ENCODE assay signal across 18 cellular contexts in genomic region chrX:5965406-5965805, GRCh38.
DNase-seq lines count a peak whose midpoint lies in the region; ATAC-seq and TF ChIP-seq lines count a peak whose summit lies in the region.
"Had no signal": no experiment of that assay in that cellular context is flagged by ENCODE, and none has a peak within 500 bp of the region (broad histone marks: within the 10 kb centered on the region; RNA-seq: fewer than 3 reads in every experiment).

No MANE protein-coding gene starts in this region.

- no peak overlapping the region for H2AFZ ChIP-seq in GM23338
- no peak overlapping the region for H2AFZ ChIP-seq in osteoblast (ENCODE audit: low read length)

- no peaks in the 10 kb centered on the region for H3K27me3 Mint-ChIP-seq in GM23338 (ENCODE audit: insufficient read depth, low read depth, poor library complexity)
- H3K27me3 Mint-ChIP-seq: B cell had no signal

- DNase-seq in GM23338 (ENCODE audit: low spot score) (peak; percentile 10), astrocyte of the hippocampus (ENCODE audit: low read depth, low spot score) (peak; percentile 20), iPS-NIHi7 (ENCODE audit: extremely low spot score) (peak; percentile 22), osteoblast (ENCODE audit: insufficient read length, low spot score, missing footprints) (peak; percentile 5), GM13977 (ENCODE audit: low spot score) (no peak), stomach (no peak)
- DNase-seq in activated naive CD4-positive, alpha-beta T cell treated with anti-CD3 and anti-CD28 coated beads, Interleukin-2, amount 50 U/mL, for 72 hours (ENCODE audit: low spot score in 2 of 2) = no peak
- DNase-seq: Calu3; CD8-positive, alpha-beta T cell; DMS 273 treated with DMSO at 0.1 percent for 48 hours; DMS53; DND-41; EL; HCEC 1CT had no signal

- no peaks in the 10 kb centered on the region; the same call in 1 of the 2 replicates for H3K4me1 ChIP-seq in GM23338 (ENCODE audit: insufficient read depth)
- H3K4me1 ChIP-seq in osteoblast (ENCODE audit: insufficient read depth, low read length) = no peaks in the 10 kb centered on the region
- H3K4me1 ChIP-seq in stomach = no peaks in the 10 kb centered on the region
- H3K4me1 ChIP-seq: BLaER1 treated with 17β-estradiol and CSF1 and Interleukin-3, amounts not matched to agents 10 nM and 100 nM had no signal

- H3K79me2 ChIP-seq in GM23338 (replicated peaks; ENCODE audit: insufficient read depth) (peaks cover 22% of the 10 kb centered on the region), osteoblast (ENCODE audit: insufficient read depth, low read length) (no peaks in the 10 kb centered on the region)

- no peaks in the 10 kb centered on the region; the same call in 2 of the 3 replicates for H3K9me3 Mint-ChIP-seq in GM23338
- H3K9me3 Mint-ChIP-seq in activated naive CD4-positive, alpha-beta T cell treated with anti-CD3 and anti-CD28 coated beads, Interleukin-2, amount 50 U/mL, for 72 hours = no peaks in the 10 kb centered on the region
- H3K9me3 Mint-ChIP-seq: CD8-positive, alpha-beta T cell had no signal

- H3K36me3 Mint-ChIP-seq in GM23338 (ENCODE audit: low read depth) = no peaks in the 10 kb centered on the region
- H3K36me3 Mint-ChIP-seq in activated naive CD4-positive, alpha-beta T cell treated with anti-CD3 and anti-CD28 coated beads, Interleukin-2, amount 50 U/mL, for 72 hours = no peaks in the 10 kb centered on the region
- H3K36me3 Mint-ChIP-seq: CD8-positive, alpha-beta T cell had no signal

- peaks cover 6% of the 10 kb centered on the region; the same call in 1 of the 3 replicates for H3K4me1 Mint-ChIP-seq in GM23338
- H3K4me1 Mint-ChIP-seq: B cell had no signal

- intact Hi-C loops in stomach (cut with DNase I; ENCODE audit: low total_unique reads) = no loop called here

- no peak overlapping the region for H3K4me2 ChIP-seq in GM23338
- no peak overlapping the region for H3K4me2 ChIP-seq in osteoblast (ENCODE audit: insufficient read depth, low read length)
- H3K4me2 ChIP-seq: BLaER1 treated with 17β-estradiol and CSF1 and Interleukin-3, amounts not matched to agents 10 nM and 100 nM had no signal

- ATAC-seq in GM23338 = no peak
- no peak for ATAC-seq in activated naive CD4-positive, alpha-beta T cell treated with anti-CD3 and anti-CD28 coated beads, Interleukin-2, amount 50 U/mL, for 72 hours
- ATAC-seq: CD8-positive, alpha-beta T cell; K562 had no signal

- no peaks in the 10 kb centered on the region for H3K9me2 ChIP-seq in GM23338 (ENCODE audit: insufficient read depth)

- no peak for TF ChIP-seq CTCF in GM23338 (conservative IDR thresholded peaks at IDR 0.05; ENCODE audit: low read depth in 2 of 2)
- TF ChIP-seq CTCF in osteoblast (IDR thresholded peaks at IDR 0.05; ENCODE audit: extremely low read depth, low read depth, low read length) = no peak
- no peak for TF ChIP-seq CTCF in GM13977 (IDR thresholded peaks at IDR 0.05; ENCODE audit: extremely low read depth, insufficient read depth, missing control alignments)
- TF ChIP-seq CTCF in stomach (IDR thresholded peaks at IDR 0.05) = no peak

- no peak for TF ChIP-seq POLR2A in stomach (IDR thresholded peaks at IDR 0.05)

- 86 to 96% (median 93%) methylated on average over 3 of the region's 3 CpGs for WGBS in stomach, 5 donors

- TF ChIP-seq EP300 in stomach (IDR thresholded peaks at IDR 0.05) = no peak

- no peak overlapping the region for H3K27ac Mint-ChIP-seq in GM23338
- H3K27ac Mint-ChIP-seq in activated naive CD4-positive, alpha-beta T cell treated with anti-CD3 and anti-CD28 coated beads, Interleukin-2, amount 50 U/mL, for 72 hours = no peak overlapping the region
- H3K27ac Mint-ChIP-seq: B cell; CD8-positive, alpha-beta T cell had no signal

- in situ Hi-C loops in GM13977 (cut with MboI; ENCODE audit: low pct_unique_long_range_greater_than_20kb, low sequenced_read_pairs, unreplicated experiment) = no loop called here

- no peak overlapping the region for H3K4me3 Mint-ChIP-seq in GM23338
- H3K4me3 Mint-ChIP-seq: B cell; CD8-positive, alpha-beta T cell had no signal

- H4K20me1 ChIP-seq in GM23338 (replicated peaks; ENCODE audit: insufficient read depth) (no peaks in the 10 kb centered on the region), osteoblast (ENCODE audit: insufficient read depth, low read length) (no peaks in the 10 kb centered on the region)
- H4K20me1 ChIP-seq: BLaER1 treated with 17β-estradiol and CSF1 and Interleukin-3, amounts not matched to agents 10 nM and 100 nM had no signal

- H3K9me3 ChIP-seq in osteoblast (ENCODE audit: low read depth, low read length) (no peaks in the 10 kb centered on the region), stomach (no peaks in the 10 kb centered on the region)
- H3K9me3 ChIP-seq: BLaER1 treated with 17β-estradiol and CSF1 and Interleukin-3, amounts not matched to agents 10 nM and 100 nM had no signal

- H3K27ac ChIP-seq in GM23338 (ENCODE audit: low read depth) (no peak overlapping the region), osteoblast (ENCODE audit: low read depth, low read length) (no peak overlapping the region), stomach (no peak overlapping the region)
- H3K27ac ChIP-seq: BLaER1 treated with 17β-estradiol and CSF1 and Interleukin-3, amounts not matched to agents 10 nM and 100 nM; HL-60 had no signal

- no peaks in the 10 kb centered on the region for H3K36me3 ChIP-seq in GM23338 (ENCODE audit: insufficient read depth)
- no peaks in the 10 kb centered on the region for H3K36me3 ChIP-seq in osteoblast (ENCODE audit: insufficient read depth, low read length)
- no peaks in the 10 kb centered on the region for H3K36me3 ChIP-seq in stomach
- H3K36me3 ChIP-seq: BLaER1 treated with 17β-estradiol and CSF1 and Interleukin-3, amounts not matched to agents 10 nM and 100 nM had no signal

- no peaks in the 10 kb centered on the region for H3K27me3 ChIP-seq in GM23338 (ENCODE audit: insufficient read depth)
- no peaks in the 10 kb centered on the region for H3K27me3 ChIP-seq in osteoblast (ENCODE audit: insufficient read depth, low read length)
- H3K27me3 ChIP-seq in stomach = no peaks in the 10 kb centered on the region
- H3K27me3 ChIP-seq: BLaER1 treated with 17β-estradiol and CSF1 and Interleukin-3, amounts not matched to agents 10 nM and 100 nM had no signal

- no peaks in the 10 kb centered on the region for H3F3A ChIP-seq in GM23338 (replicated peaks; ENCODE audit: low read depth)

- H3K4me3 ChIP-seq in GM23338 = no peak overlapping the region
- no peak overlapping the region for H3K4me3 ChIP-seq in osteoblast (ENCODE audit: insufficient read depth, low read length)
- H3K4me3 ChIP-seq in stomach = no peak overlapping the region
- H3K4me3 ChIP-seq: BLaER1 treated with 17β-estradiol and CSF1 and Interleukin-3, amounts not matched to agents 10 nM and 100 nM; K562 had no signal

TF ChIP-seq in GM23338, 12 proteins besides CTCF, POLR2A, EP300 and RAD21:
- TF ChIP-seq REST (IDR thresholded peaks at IDR 0.05; ENCODE audit: unreplicated experiment) (peak; percentile 67), JUNB (IDR thresholded peaks at IDR 0.05; ENCODE audit: unreplicated experiment) (no peak)

Comparison
In these comparisons a context has a peak if more than half of its experiments do, and no peak if none do; other contexts are left out.
1. DNase-seq: peak in GM23338 (single experiment), astrocyte of the hippocampus (single experiment), iPS-NIHi7 (single experiment) and osteoblast (single experiment); none in activated naive CD4-positive, alpha-beta T cell treated with anti-CD3 and anti-CD28 coated beads, Interleukin-2, amount 50 U/mL, for 72 hours (0 of 2), GM13977 (single experiment) and stomach (single experiment).